ENCODE assay signal across 8 cellular contexts in the genomic region with DNA sequence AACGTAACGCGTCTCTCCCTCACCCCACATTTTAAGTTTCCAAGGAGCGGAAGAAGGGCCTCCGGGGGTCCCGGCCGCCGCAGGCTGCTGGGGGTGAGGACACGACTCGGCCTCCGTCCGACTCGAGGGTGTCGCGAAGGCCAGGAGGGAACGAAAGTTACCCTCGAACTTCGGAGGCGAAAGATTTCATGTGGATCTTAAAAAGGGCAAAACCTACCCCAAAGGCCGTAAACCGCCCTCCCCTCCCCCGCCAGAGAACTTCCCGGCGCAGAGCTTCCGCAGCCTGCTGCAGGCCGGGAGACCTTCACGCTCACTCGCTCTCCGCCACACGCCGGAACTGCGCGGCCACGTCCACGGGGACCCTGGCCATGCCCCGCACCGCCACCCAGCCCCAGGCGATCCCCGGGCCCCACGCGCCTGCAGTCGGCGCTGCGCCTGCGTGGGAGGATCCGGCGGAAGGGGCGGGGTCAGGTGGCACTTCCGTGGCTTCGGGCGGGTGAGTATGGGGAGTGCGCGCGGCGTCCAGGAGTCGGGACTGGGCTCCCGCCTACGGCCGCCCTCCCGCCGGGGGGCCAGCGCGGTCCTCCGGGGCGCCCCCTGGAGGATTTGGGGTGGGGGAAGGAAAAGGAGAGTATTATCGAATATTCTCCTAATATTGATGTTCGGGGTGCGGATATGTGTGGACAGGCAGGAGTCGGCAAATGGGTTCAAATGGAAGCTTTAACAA. TPM values are rescaled to one million over a fixed set of nuclear protein-coding genes. Genes with fewer than 3 reads are reported as not detected.
A peak's percentile ranks its signal among the peaks of the same experiment; 100 is the strongest.
DNase-seq lines count a peak whose midpoint lies in the region; ATAC-seq and TF ChIP-seq lines count a peak whose summit lies in the region.

A gene (plus strand): TSS at position 474 of the 727 bp plus-strand sequence. CDS start 19,755 bp downstream, outside the sequence.

- peak; percentile 91 to 96 (median 93) for DNase-seq in CD4-positive, CD25-positive, alpha-beta regulatory T cell
- DNase-seq in NCI-H82 (lab: John Stamatoyannopoulos, UW) (peak; percentile 94), lower lobe of right lung (peak; percentile 97)
- DNase-seq in activated CD4-positive, alpha-beta memory T cell treated with anti-CD3 and anti-CD28 coated beads, Interleukin-2, amount 10 ng/mL, durations not matched to agents 7 days and 5 days: peak; percentile 95
- DNase-seq in stimulated activated CD4-positive, alpha-beta T cell treated with anti-CD3 and anti-CD28 coated beads, TNF-alpha, amount 100 ng/mL, for 24 hours (ENCODE audit: low read depth in 3 of 3): peak; percentile 93 to 96 (median 96)

- CTCF ChIA-PET in activated CD4-positive, alpha-beta memory T cell treated with anti-CD3 and anti-CD28 coated beads, Interleukin-2, amount 10 ng/mL, durations not matched to agents 7 days and 5 days (lab: Charles Lee): interaction anchor here (0.9 to 3.3 kb wide), 7 partner anchors 10 to 520 kb away, joined by 3 to 13 read pairs (median 5); a partner anchor contains a TSS

- peaks cover 28% of the 10 kb centered on the region for H3K4me1 ChIP-seq in CD4-positive, CD25-positive, alpha-beta regulatory T cell (ENCODE audit: control insufficient read depth, insufficient read depth, low read length, poor library complexity, severe bottlenecking)
- H3K4me1 ChIP-seq in duodenal mucosa (ENCODE audit: control insufficient read depth in 1 of 2, insufficient read depth in 2 of 2, low read length in 2 of 2): peaks cover 10 to 14% of the 10 kb centered on the region in 2 donors
- H3K4me1 ChIP-seq in lower lobe of right lung: peaks cover 29% of the 10 kb centered on the region

- H3K9me3 ChIP-seq in CD4-positive, CD25-positive, alpha-beta regulatory T cell (ENCODE audit: control insufficient read depth in 2 of 2, low read length in 2 of 2): no peaks in the 10 kb centered on the region
- H3K9me3 ChIP-seq in duodenal mucosa (ENCODE audit: control insufficient read depth in 1 of 2, low read length in 2 of 2): no peaks in the 10 kb centered on the region
- no peaks in the 10 kb centered on the region for H3K9me3 ChIP-seq in lower lobe of right lung

- peak within 1 kb of the TSS; percentile 95 to 98 (median 98) for H3K4me3 Mint-ChIP-seq in CD4-positive, CD25-positive, alpha-beta regulatory T cell
- H3K4me3 Mint-ChIP-seq in activated CD4-positive, alpha-beta memory T cell treated with anti-CD3 and anti-CD28 coated beads, Interleukin-2, amount 10 ng/mL, durations not matched to agents 7 days and 5 days: peak within 1 kb of the TSS; percentile 98

- peak within 1 kb of the TSS; percentile 91 to 97 for H3K9ac ChIP-seq in duodenal mucosa (ENCODE audit: low read depth in 1 of 2, low read length in 2 of 2)

- H3K27me3 ChIP-seq in CD4-positive, CD25-positive, alpha-beta regulatory T cell (ENCODE audit: control insufficient read depth, insufficient read depth, low read length): no peaks in the 10 kb centered on the region
- no peaks in the 10 kb centered on the region for H3K27me3 ChIP-seq in duodenal mucosa (ENCODE audit: control insufficient read depth in 1 of 2, insufficient read depth in 2 of 2, low read length in 2 of 2)
- no peaks in the 10 kb centered on the region for H3K27me3 ChIP-seq in lower lobe of right lung (ENCODE audit: low read depth)

- H3K4me1 Mint-ChIP-seq in CD4-positive, CD25-positive, alpha-beta regulatory T cell: peaks cover 17 to 56% (median 39%) of the 10 kb centered on the region in 4 donors
- peaks cover 43% of the 10 kb centered on the region for H3K4me1 Mint-ChIP-seq in activated CD4-positive, alpha-beta memory T cell treated with anti-CD3 and anti-CD28 coated beads, Interleukin-2, amount 10 ng/mL, durations not matched to agents 7 days and 5 days

- peak within 1 kb of the TSS; percentile 95 for H3K27ac ChIP-seq in CD4-positive, CD25-positive, alpha-beta regulatory T cell (ENCODE audit: insufficient read depth, low read length, poor library complexity, severe bottlenecking)
- peak within 1 kb of the TSS; percentile 93 for H3K27ac ChIP-seq in duodenal mucosa (ENCODE audit: low read depth, low read length)
- peak within 1 kb of the TSS; percentile 97 for H3K27ac ChIP-seq in lower lobe of right lung

- peak; percentile 94 to 96 for ATAC-seq in CD4-positive, CD25-positive, alpha-beta regulatory T cell (ENCODE audit: low read depth in 2 of 2)
- ATAC-seq in GM19351 (IDR thresholded peaks at IDR 0.05; ENCODE audit: unreplicated experiment): peak; percentile 86
- peak; percentile 95 for ATAC-seq in HG03521 (IDR thresholded peaks at IDR 0.05; ENCODE audit: unreplicated experiment)
- ATAC-seq in lower lobe of right lung: peak; percentile 99 to 100

- intact Hi-C loops in lower lobe of right lung (cut with DNase I): no loop called here

- no peaks in the 10 kb centered on the region for H3K36me3 ChIP-seq in CD4-positive, CD25-positive, alpha-beta regulatory T cell (ENCODE audit: control insufficient read depth, insufficient read depth, low read length)
- H3K36me3 ChIP-seq in duodenal mucosa (ENCODE audit: control insufficient read depth in 1 of 2, insufficient read depth in 2 of 2, low read length in 2 of 2) (no peaks in the 10 kb centered on the region), lower lobe of right lung (no peaks in the 10 kb centered on the region)

- peak within 1 kb of the TSS; percentile 96 for H3K4me3 ChIP-seq in CD4-positive, CD25-positive, alpha-beta regulatory T cell (ENCODE audit: low read depth, low read length)
- H3K4me3 ChIP-seq in duodenal mucosa (ENCODE audit: low read depth in 1 of 2, low read length in 2 of 2) (peak within 1 kb of the TSS; percentile 90 to 95), lower lobe of right lung (peak within 1 kb of the TSS; percentile 77)

- H3K36me3 Mint-ChIP-seq in CD4-positive, CD25-positive, alpha-beta regulatory T cell: peaks cover 4% of the 10 kb centered on the region
- peaks cover 25% of the 10 kb centered on the region for H3K36me3 Mint-ChIP-seq in activated CD4-positive, alpha-beta memory T cell treated with anti-CD3 and anti-CD28 coated beads, Interleukin-2, amount 10 ng/mL, durations not matched to agents 7 days and 5 days (ENCODE audit: low read depth)

- TF ChIP-seq CTCF in lower lobe of right lung (IDR thresholded peaks at IDR 0.05): peak; percentile 69

- no peaks in the 10 kb centered on the region for H3K9me3 Mint-ChIP-seq in CD4-positive, CD25-positive, alpha-beta regulatory T cell
- peaks cover 2% of the 10 kb centered on the region for H3K9me3 Mint-ChIP-seq in activated CD4-positive, alpha-beta memory T cell treated with anti-CD3 and anti-CD28 coated beads, Interleukin-2, amount 10 ng/mL, durations not matched to agents 7 days and 5 days

- peak within 1 kb of the TSS; percentile 98 to 99 (median 98) for H3K27ac Mint-ChIP-seq in CD4-positive, CD25-positive, alpha-beta regulatory T cell
- H3K27ac Mint-ChIP-seq in activated CD4-positive, alpha-beta memory T cell treated with anti-CD3 and anti-CD28 coated beads, Interleukin-2, amount 10 ng/mL, durations not matched to agents 7 days and 5 days: peak within 1 kb of the TSS; percentile 99

- H3K27me3 Mint-ChIP-seq in CD4-positive, CD25-positive, alpha-beta regulatory T cell: peaks cover 7% of the 10 kb centered on the region
- no peaks in the 10 kb centered on the region for H3K27me3 Mint-ChIP-seq in activated CD4-positive, alpha-beta memory T cell treated with anti-CD3 and anti-CD28 coated beads, Interleukin-2, amount 10 ng/mL, durations not matched to agents 7 days and 5 days

- POLR2A ChIA-PET in activated CD4-positive, alpha-beta memory T cell treated with anti-CD3 and anti-CD28 coated beads, Interleukin-2, amount 10 ng/mL, durations not matched to agents 7 days and 5 days (lab: Charles Lee): interaction anchor here (0.7 to 5.4 kb wide), 13 partner anchors 13 to 520 kb away, joined by 3 to 54 read pairs (median 3); a partner anchor contains a TSS

RNA-seq across cellular contexts. Expression of the gene that starts here (rescaled TPM):
- total RNA-seq in CD4-positive, CD25-positive, alpha-beta regulatory T cell: 14.7 TPM
- polyA plus RNA-seq in CD4-positive, CD25-positive, alpha-beta regulatory T cell: 10 to 100 TPM in 3 of 4 donors, 1 to 10 TPM in 1; 9.7 to 18.7 (median 13.6) TPM
- 10 to 100 TPM; 11.3 to 13.5 TPM for total RNA-seq in activated CD4-positive, alpha-beta memory T cell treated with anti-CD3 and anti-CD28 coated beads, Interleukin-2, amount 10 ng/mL, durations not matched to agents 7 days and 5 days
- 7.8 TPM for total RNA-seq in lower lobe of right lung

Comparison
In these comparisons a context has a peak if more than half of its experiments do, and no peak if none do; other contexts are left out.
1. Peak in every context shown above with its lines: DNase-seq, ATAC-seq, H3K4me3 ChIP-seq and H3K27ac ChIP-seq.